ENCODE assay signal across 1 cellular context in the genomic region with DNA sequence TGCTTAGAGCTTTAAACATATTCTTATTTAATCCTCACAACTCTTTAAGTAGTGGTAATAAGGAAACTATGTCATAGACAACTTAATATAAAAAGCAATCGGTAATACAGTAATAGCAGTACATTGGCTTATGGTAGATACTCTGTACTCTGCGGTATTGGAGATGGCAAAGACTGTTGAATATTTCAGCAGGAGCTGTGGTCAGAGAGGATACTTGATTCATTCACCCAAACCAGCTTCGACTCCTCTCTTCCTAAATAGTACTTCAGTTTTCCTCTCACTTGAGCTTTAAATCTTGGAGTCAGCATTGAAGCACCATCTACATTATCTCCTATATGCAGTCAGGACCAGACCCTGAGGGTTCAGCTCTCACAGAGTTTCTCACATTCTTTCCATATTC.
TF ChIP-seq lines count a peak whose summit lies in the region.

No MANE protein-coding gene starts in this region.

TF ChIP-seq in SK-N-SH, 30 proteins besides CTCF, POLR2A, EP300 and RAD21:
- TF ChIP-seq FOSL2 (IDR thresholded peaks at IDR 0.05; ENCODE audit: borderline replicate concordance, low read depth) = no peak
- no peak for TF ChIP-seq JUND (IDR thresholded peaks at IDR 0.05)
- TF ChIP-seq, protein P1, sequence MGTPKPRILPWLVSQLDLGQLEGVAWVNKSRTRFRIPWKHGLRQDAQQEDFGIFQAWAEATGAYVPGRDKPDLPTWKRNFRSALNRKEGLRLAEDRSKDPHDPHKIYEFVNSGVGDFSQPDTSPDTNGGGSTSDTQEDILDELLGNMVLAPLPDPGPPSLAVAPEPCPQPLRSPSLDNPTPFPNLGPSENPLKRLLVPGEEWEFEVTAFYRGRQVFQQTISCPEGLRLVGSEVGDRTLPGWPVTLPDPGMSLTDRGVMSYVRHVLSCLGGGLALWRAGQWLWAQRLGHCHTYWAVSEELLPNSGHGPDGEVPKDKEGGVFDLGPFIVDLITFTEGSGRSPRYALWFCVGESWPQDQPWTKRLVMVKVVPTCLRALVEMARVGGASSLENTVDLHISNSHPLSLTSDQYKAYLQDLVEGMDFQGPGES (IDR thresholded peaks at IDR 0.05; ENCODE audit: low read depth, low read length) = no peak
- TF ChIP-seq, protein P2, sequence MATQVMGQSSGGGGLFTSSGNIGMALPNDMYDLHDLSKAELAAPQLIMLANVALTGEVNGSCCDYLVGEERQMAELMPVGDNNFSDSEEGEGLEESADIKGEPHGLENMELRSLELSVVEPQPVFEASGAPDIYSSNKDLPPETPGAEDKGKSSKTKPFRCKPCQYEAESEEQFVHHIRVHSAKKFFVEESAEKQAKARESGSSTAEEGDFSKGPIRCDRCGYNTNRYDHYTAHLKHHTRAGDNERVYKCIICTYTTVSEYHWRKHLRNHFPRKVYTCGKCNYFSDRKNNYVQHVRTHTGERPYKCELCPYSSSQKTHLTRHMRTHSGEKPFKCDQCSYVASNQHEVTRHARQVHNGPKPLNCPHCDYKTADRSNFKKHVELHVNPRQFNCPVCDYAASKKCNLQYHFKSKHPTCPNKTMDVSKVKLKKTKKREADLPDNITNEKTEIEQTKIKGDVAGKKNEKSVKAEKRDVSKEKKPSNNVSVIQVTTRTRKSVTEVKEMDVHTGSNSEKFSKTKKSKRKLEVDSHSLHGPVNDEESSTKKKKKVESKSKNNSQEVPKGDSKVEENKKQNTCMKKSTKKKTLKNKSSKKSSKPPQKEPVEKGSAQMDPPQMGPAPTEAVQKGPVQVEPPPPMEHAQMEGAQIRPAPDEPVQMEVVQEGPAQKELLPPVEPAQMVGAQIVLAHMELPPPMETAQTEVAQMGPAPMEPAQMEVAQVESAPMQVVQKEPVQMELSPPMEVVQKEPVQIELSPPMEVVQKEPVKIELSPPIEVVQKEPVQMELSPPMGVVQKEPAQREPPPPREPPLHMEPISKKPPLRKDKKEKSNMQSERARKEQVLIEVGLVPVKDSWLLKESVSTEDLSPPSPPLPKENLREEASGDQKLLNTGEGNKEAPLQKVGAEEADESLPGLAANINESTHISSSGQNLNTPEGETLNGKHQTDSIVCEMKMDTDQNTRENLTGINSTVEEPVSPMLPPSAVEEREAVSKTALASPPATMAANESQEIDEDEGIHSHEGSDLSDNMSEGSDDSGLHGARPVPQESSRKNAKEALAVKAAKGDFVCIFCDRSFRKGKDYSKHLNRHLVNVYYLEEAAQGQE (IDR thresholded peaks at IDR 0.05; ENCODE audit: low read depth, low read length) = no peak
- TF ChIP-seq, protein P3, sequence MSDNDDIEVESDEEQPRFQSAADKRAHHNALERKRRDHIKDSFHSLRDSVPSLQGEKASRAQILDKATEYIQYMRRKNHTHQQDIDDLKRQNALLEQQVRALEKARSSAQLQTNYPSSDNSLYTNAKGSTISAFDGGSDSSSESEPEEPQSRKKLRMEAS (IDR thresholded peaks at IDR 0.05; ENCODE audit: low read depth) = no peak
- TF ChIP-seq CHD2 (IDR thresholded peaks at IDR 0.05; ENCODE audit: low read length, partially characterized antibody) = no peak
- TF ChIP-seq FOXM1 (IDR thresholded peaks at IDR 0.05; ENCODE audit: low read depth) = no peak
- TF ChIP-seq RXRA (IDR thresholded peaks at IDR 0.05; ENCODE audit: borderline replicate concordance, low read depth) = no peak
- no peak for TF ChIP-seq NRF1 (IDR thresholded peaks at IDR 0.05; ENCODE audit: low read depth, low read length)
- TF ChIP-seq MEF2A (IDR thresholded peaks at IDR 0.05; ENCODE audit: borderline replicate concordance, low read depth) = no peak
- TF ChIP-seq RFX5 (IDR thresholded peaks at IDR 0.05; ENCODE audit: low read length) = no peak
- TF ChIP-seq YY1 (IDR thresholded peaks at IDR 0.05; ENCODE audit: low read depth) = no peak
- TF ChIP-seq TCF12 (IDR thresholded peaks at IDR 0.05) = no peak
